23 cellular contexts compared by ENCODE assay signal in genomic region chrX:24216827-24217226, GRCh38.
"Had no signal": no experiment of that assay in that cellular context is flagged by ENCODE, and none has a peak within 500 bp of the region (broad histone marks: within the 10 kb centered on the region; RNA-seq: fewer than 3 reads in every experiment).

No MANE protein-coding gene starts in this region.

- H3K4me3 Mint-ChIP-seq: activated naive CD8-positive, alpha-beta T cell treated with anti-CD3 and anti-CD28 coated beads, Interleukin-2, amount 50 U/mL, for 24 hours; activated T-helper 1 cell treated with anti-CD3 and anti-CD28 coated beads, Interleukin-12 subunit alpha, Interleukin-12 subunit beta, Interleukin-2, Interleukin-4 antibody, amounts not matched to agents 30 ng/mL and 10 ng/mL and 1 ng/mL, durations not matched to agents 14 hours and 24 hours and 36 hours; central memory CD8-positive, alpha-beta T cell; T-cell had no signal

- H3K4me1 Mint-ChIP-seq: activated naive CD8-positive, alpha-beta T cell treated with anti-CD3 and anti-CD28 coated beads, Interleukin-2, amount 50 U/mL, for 24 hours; central memory CD8-positive, alpha-beta T cell had no signal

- DNase-seq: activated CD4-positive, alpha-beta T cell treated with anti-CD3 and anti-CD28 coated beads, Interleukin-2, amount 50 U/mL, for 1 hour; activated naive CD8-positive, alpha-beta T cell treated with anti-CD3 and anti-CD28 coated beads, Interleukin-2, amount 50 U/mL, for 24 hours; aorta; brain microvascular endothelial cell; colonic mucosa; foreskin keratinocyte; glutamatergic neuron; hippocampal formation; islet precursor cell; left colon; midbrain; ovary; stimulated activated CD4-positive, alpha-beta T cell treated with anti-CD3 and anti-CD28 coated beads, Interleukin-4, amount 100 ng/mL, for 1 hour; T-cell; T-helper 9 cell; upper lobe of left lung had no signal

- H3K27me3 Mint-ChIP-seq: activated naive CD8-positive, alpha-beta T cell treated with anti-CD3 and anti-CD28 coated beads, Interleukin-2, amount 50 U/mL, for 24 hours; central memory CD8-positive, alpha-beta T cell; T-cell had no signal

- H3K27me3 ChIP-seq: brain microvascular endothelial cell, colonic mucosa, foreskin keratinocyte, ovary, upper lobe of left lung had no signal

- H3K36me3 ChIP-seq: colonic mucosa, ovary, thoracic aorta had no signal

- H3K4me2 ChIP-seq: smooth muscle cell had no signal

- H3K27ac Mint-ChIP-seq: activated naive CD8-positive, alpha-beta T cell treated with anti-CD3 and anti-CD28 coated beads, Interleukin-2, amount 50 U/mL, for 24 hours; activated T-helper 1 cell treated with anti-CD3 and anti-CD28 coated beads, Interleukin-12 subunit alpha, Interleukin-12 subunit beta, Interleukin-2, Interleukin-4 antibody, amounts not matched to agents 30 ng/mL and 10 ng/mL and 1 ng/mL, durations not matched to agents 14 hours and 24 hours and 36 hours had no signal

- H3K27ac ChIP-seq: brain microvascular endothelial cell, colonic mucosa, foreskin keratinocyte, ovary, thoracic aorta, upper lobe of left lung had no signal

- H3K9me3 Mint-ChIP-seq: activated naive CD8-positive, alpha-beta T cell treated with anti-CD3 and anti-CD28 coated beads, Interleukin-2, amount 50 U/mL, for 24 hours; activated T-helper 1 cell treated with anti-CD3 and anti-CD28 coated beads, Interleukin-12 subunit alpha, Interleukin-12 subunit beta, Interleukin-2, Interleukin-4 antibody, amounts not matched to agents 30 ng/mL and 10 ng/mL and 1 ng/mL, durations not matched to agents 14 hours and 24 hours and 36 hours; central memory CD8-positive, alpha-beta T cell; T-cell had no signal

- H3K9me3 ChIP-seq: colonic mucosa, ovary, thoracic aorta, upper lobe of left lung had no signal

- H3K4me3 ChIP-seq: colonic mucosa, lung, ovary, smooth muscle cell, thoracic aorta, upper lobe of left lung had no signal

- ATAC-seq: activated CD4-positive, CD25-positive, alpha-beta regulatory T cell treated with anti-CD3 and anti-CD28 coated beads, Interleukin-2, amount 50 U/mL, for 24 hours; activated naive CD8-positive, alpha-beta T cell treated with anti-CD3 and anti-CD28 coated beads, Interleukin-2, amount 50 U/mL, for 24 hours; foreskin keratinocyte; left colon; sciatic nerve; T-cell had no signal

- H3K36me3 Mint-ChIP-seq: T-cell had no signal

- H3K4me1 ChIP-seq: colonic mucosa, upper lobe of left lung had no signal
